In genomic region chr1:35220976-35221375, GRCh38 we compare ENCODE assay signal across 8 cellular contexts. TPM values are rescaled to one million over a fixed set of nuclear protein-coding genes. Genes with fewer than 3 reads are reported as not detected.
DNase-seq lines count a peak whose midpoint lies in the region; ATAC-seq and TF ChIP-seq lines count a peak whose summit lies in the region.

No MANE protein-coding gene starts in this region.

- POLR2A ChIA-PET in PC-3 (lab: Charles Lee; ENCODE audit: unreplicated experiment), result no interaction called here

- H3K9me2 ChIP-seq in PC-3 (replicated peaks; ENCODE audit: low read length), result no peaks in the 10 kb centered on the region

- peaks cover 22% of the 10 kb centered on the region for H3K4me1 ChIP-seq in ACC112 (ENCODE audit: control insufficient read depth, insufficient read depth, low read length, unreplicated experiment)
- no peaks in the 10 kb centered on the region for H3K4me1 ChIP-seq in PC-3 (ENCODE audit: insufficient read depth, low read length)
- H3K4me1 ChIP-seq in psoas muscle, result no peaks in the 10 kb centered on the region

- H3K9ac ChIP-seq in PC-3 (ENCODE audit: low read length), result no peak overlapping the region

- TF ChIP-seq CTCF in PC-3 (conservative IDR thresholded peaks at IDR 0.05; ENCODE audit: low read depth, low read length) (peak; percentile 59), fibroblast of mammary gland (conservative IDR thresholded peaks at IDR 0.05; ENCODE audit: control insufficient read depth, insufficient read depth, low read depth, low read length) (peak; percentile 51), psoas muscle (IDR thresholded peaks at IDR 0.05) (no peak)

- no peaks in the 10 kb centered on the region for H4K20me1 ChIP-seq in PC-3 (ENCODE audit: low read length)

- no peaks in the 10 kb centered on the region for H3K9me3 ChIP-seq in PC-3 (ENCODE audit: low read length)
- no peaks in the 10 kb centered on the region for H3K9me3 ChIP-seq in psoas muscle

- H3K36me3 ChIP-seq in ACC112 (ENCODE audit: insufficient read depth, low read length) (no peaks in the 10 kb centered on the region), PC-3 (ENCODE audit: low read depth, low read length) (no peaks in the 10 kb centered on the region), psoas muscle (ENCODE audit: insufficient read depth in 1 of 2, low read depth in 1 of 2) (no peaks in the 10 kb centered on the region)

- no TSS peak for BruUV-seq in PC-3 (replicated peaks; lab: Mats Ljungman, UMichigan)

- no peaks in the 10 kb centered on the region for H3K79me2 ChIP-seq in ACC112 (ENCODE audit: control insufficient read depth, insufficient read depth, low read length, unreplicated experiment)
- no peaks in the 10 kb centered on the region for H3K79me2 ChIP-seq in PC-3 (ENCODE audit: low read length)

- no peak overlapping the region for H3K27ac ChIP-seq in ACC112 (ENCODE audit: low read depth, low read length)
- H3K27ac ChIP-seq in PC-3 (ENCODE audit: low read length), result no peak overlapping the region
- no peak overlapping the region for H3K27ac ChIP-seq in psoas muscle

- H2AFZ ChIP-seq in ACC112 (ENCODE audit: low read length, unreplicated experiment) (peak overlapping the region; percentile 72), PC-3 (ENCODE audit: low read length) (no peak overlapping the region)

- no peaks in the 10 kb centered on the region for H3K27me3 ChIP-seq in ACC112 (ENCODE audit: insufficient read depth, low read length)
- H3K27me3 ChIP-seq in PC-3 (ENCODE audit: low read length), result no peaks in the 10 kb centered on the region
- H3K27me3 ChIP-seq in psoas muscle (ENCODE audit: insufficient read depth in 3 of 3, low read length in 2 of 3), result no peaks in the 10 kb centered on the region

- no peak overlapping the region for H3K4me3 ChIP-seq in ACC112 (ENCODE audit: low read depth, low read length)
- no peak overlapping the region for H3K4me3 ChIP-seq in PC-3 (ENCODE audit: low read length)
- H3K4me3 ChIP-seq in fibroblast of mammary gland (ENCODE audit: control insufficient read depth, low read depth, low read length), result no peak overlapping the region
- H3K4me3 ChIP-seq in psoas muscle, result no peak overlapping the region

- peak; percentile 57 for ATAC-seq in PC-3
- ATAC-seq in psoas muscle, result no peak

- no peak overlapping the region for H3K4me2 ChIP-seq in PC-3 (ENCODE audit: low read length)

- 52 to 64% (median 53%) methylated on average over 2 of the region's 2 CpGs for WGBS in psoas muscle, 3 donors

- no peaks in the 10 kb centered on the region for H3F3A ChIP-seq in PC-3 (ENCODE audit: low read length, unreplicated experiment)

- CTCF ChIA-PET in PC-3 (lab: Charles Lee), result no interaction called here

- intact Hi-C loops in PC-3 (cut with micrococcal nuclease), result no loop called here
- intact Hi-C loops in psoas muscle (cut with DNase I), result no loop called here

- DNase-seq in ELR (ENCODE audit: low read depth) (peak; percentile 55), PC-3 (peak; percentile 39), fibroblast of mammary gland (ENCODE audit: low read depth) (peak; percentile 23), pons (ENCODE audit: low spot score) (no peak), UCSD-AML1 (lab: John Stamatoyannopoulos, UW; ENCODE audit: unreplicated experiment) (no peak), psoas muscle (no peak), NCI-H774 (lab: John Stamatoyannopoulos, UW) (no peak)

RNA-seq across cellular contexts. Expression of gene SFPQ, which starts 28.0 kb away (rescaled TPM):
- total RNA-seq in PC-3 (2014; rRNA removed) (249 and 322 TPM in 2 replicates), psoas muscle (100 to 1,000 TPM in 2 of 4 donors, 10 to 100 TPM in 2; 51.3 to 124 (median 102) TPM)
- polyA plus RNA-seq in psoas muscle, result 10 to 100 TPM; 79.4 to 86.8 (median 82.7) TPM

RNA-seq across cellular contexts. Expression of gene ZMYM4, which starts 47.5 kb away (rescaled TPM):
- 28.5 and 31.0 TPM in 2 replicates for total RNA-seq in PC-3 (2014; rRNA removed)
- total RNA-seq in psoas muscle, result 10 to 100 TPM; 25.3 to 32.6 (median 26.6) TPM
- 10 to 100 TPM in 1 of 3 donors, 1 to 10 TPM in 2; 4.6 to 13.0 (median 4.8) TPM for polyA plus RNA-seq in psoas muscle

Comparison
In these comparisons a context has a peak if more than half of its experiments do, and no peak if none do; other contexts are left out.
1. DNase-seq: peak in ELR (single experiment), PC-3 (single experiment) and fibroblast of mammary gland (single experiment); none in pons (single experiment), UCSD-AML1 (single experiment), psoas muscle (0 of 2) and NCI-H774 (single experiment).